In the genomic region with DNA sequence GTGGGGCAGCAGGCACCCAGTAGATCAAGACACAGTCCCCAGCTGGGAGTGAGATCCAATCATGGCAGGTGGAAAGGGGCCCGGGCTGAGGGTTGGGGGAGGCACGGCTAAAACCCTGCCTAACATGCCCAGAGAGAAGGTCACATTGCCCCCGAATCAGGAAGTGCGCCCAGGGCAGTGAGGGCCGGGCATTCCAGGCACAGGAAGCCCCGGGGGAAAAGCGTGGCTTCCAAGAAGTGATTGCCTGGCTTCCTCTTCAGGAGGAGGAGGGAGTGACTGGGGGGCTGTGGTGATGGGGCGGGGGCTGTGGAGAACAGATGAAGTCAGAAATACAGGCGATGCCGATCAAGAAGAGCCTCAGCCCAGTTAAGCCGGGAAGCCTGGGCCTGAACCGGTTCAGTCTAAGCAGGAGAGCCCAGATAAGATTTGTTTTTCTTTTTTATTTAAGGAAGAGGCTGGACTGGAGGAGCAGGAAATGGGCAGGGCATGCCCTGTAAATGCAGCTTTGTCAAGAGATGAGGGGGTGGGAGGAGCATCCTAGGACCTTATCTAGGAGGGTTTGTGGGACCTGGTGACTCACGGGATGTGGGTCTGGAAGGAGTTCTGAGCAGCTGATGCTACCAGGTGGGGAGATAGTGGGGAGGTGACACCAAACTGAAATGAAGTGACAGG, we compare ENCODE assay signal across 8 cellular contexts.
DNase-seq lines count a peak whose midpoint lies in the region; ATAC-seq and TF ChIP-seq lines count a peak whose summit lies in the region.

No MANE protein-coding gene starts in this region.

- H3K4me1 ChIP-seq in rectal smooth muscle tissue (ENCODE audit: control insufficient read depth, insufficient read depth, low read length) (no peaks in the 10 kb centered on the region), Caco-2 (no peaks in the 10 kb centered on the region)

- POLR2A ChIA-PET in Caco-2 (lab: Charles Lee): no interaction called here

- DNase-seq in OCI-M2 (lab: John Stamatoyannopoulos, UW; ENCODE audit: unreplicated experiment): peak; percentile 75
- peak; percentile 77 for DNase-seq in activated T-helper 1 cell treated with anti-CD3 and anti-CD28 coated beads, Interleukin-12 subunit alpha, Interleukin-12 subunit beta, Interleukin-2, Interleukin-4 antibody, amounts not matched to agents 30 ng/mL and 10 ng/mL and 1 ng/mL, durations not matched to agents 14 hours and 24 hours and 36 hours (ENCODE audit: low spot score)
- peak; percentile 28 for DNase-seq in globus pallidus (ENCODE audit: low spot score)
- DNase-seq in epidermal melanocyte (ENCODE audit: insufficient read length, low spot score): no peak
- no peak for DNase-seq in NCI-H510A (lab: John Stamatoyannopoulos, UW)
- no peak for DNase-seq in Caco-2

- peaks cover 18% of the 10 kb centered on the region for H3K9me3 ChIP-seq in Caco-2

- H3K27me3 ChIP-seq in rectal smooth muscle tissue (ENCODE audit: control insufficient read depth, insufficient read depth, low read length) (no peaks in the 10 kb centered on the region), Caco-2 (replicated peaks; ENCODE audit: control insufficient read depth, insufficient read depth, low read length) (no peaks in the 10 kb centered on the region)

- peak overlapping the region; percentile 58 for H3K4me3 Mint-ChIP-seq in activated T-helper 1 cell treated with anti-CD3 and anti-CD28 coated beads, Interleukin-12 subunit alpha, Interleukin-12 subunit beta, Interleukin-2, Interleukin-4 antibody, amounts not matched to agents 30 ng/mL and 10 ng/mL and 1 ng/mL, durations not matched to agents 14 hours and 24 hours and 36 hours
- H3K4me3 Mint-ChIP-seq in Caco-2 (ENCODE audit: unreplicated experiment): no peak overlapping the region

- no peaks in the 10 kb centered on the region for H3K36me3 ChIP-seq in rectal smooth muscle tissue (ENCODE audit: control insufficient read depth, insufficient read depth, low read length)
- H3K36me3 ChIP-seq in Caco-2 (ENCODE audit: control insufficient read depth, insufficient read depth, low read length): no peaks in the 10 kb centered on the region

- H3K4me1 Mint-ChIP-seq in activated T-helper 1 cell treated with anti-CD3 and anti-CD28 coated beads, Interleukin-12 subunit alpha, Interleukin-12 subunit beta, Interleukin-2, Interleukin-4 antibody, amounts not matched to agents 30 ng/mL and 10 ng/mL and 1 ng/mL, durations not matched to agents 14 hours and 24 hours and 36 hours (ENCODE audit: low read depth): peaks cover 58% of the 10 kb centered on the region
- no peaks in the 10 kb centered on the region for H3K4me1 Mint-ChIP-seq in Caco-2 (ENCODE audit: low read depth, unreplicated experiment)

- H3K9me3 Mint-ChIP-seq in activated T-helper 1 cell treated with anti-CD3 and anti-CD28 coated beads, Interleukin-12 subunit alpha, Interleukin-12 subunit beta, Interleukin-2, Interleukin-4 antibody, amounts not matched to agents 30 ng/mL and 10 ng/mL and 1 ng/mL, durations not matched to agents 14 hours and 24 hours and 36 hours: peaks cover 39% of the 10 kb centered on the region
- peaks cover 11% of the 10 kb centered on the region for H3K9me3 Mint-ChIP-seq in Caco-2 (ENCODE audit: unreplicated experiment)

- CTCF ChIA-PET in Caco-2 (lab: Charles Lee): no interaction called here

- H3K27ac ChIP-seq in rectal smooth muscle tissue (ENCODE audit: low read depth, low read length): peak overlapping the region; percentile 69

- peak overlapping the region; percentile 88 for H3K27ac Mint-ChIP-seq in activated T-helper 1 cell treated with anti-CD3 and anti-CD28 coated beads, Interleukin-12 subunit alpha, Interleukin-12 subunit beta, Interleukin-2, Interleukin-4 antibody, amounts not matched to agents 30 ng/mL and 10 ng/mL and 1 ng/mL, durations not matched to agents 14 hours and 24 hours and 36 hours
- H3K27ac Mint-ChIP-seq in Caco-2 (ENCODE audit: unreplicated experiment): no peak overlapping the region

- H3K4me3 ChIP-seq in rectal smooth muscle tissue (ENCODE audit: low read length): no peak overlapping the region
- no peak overlapping the region for H3K4me3 ChIP-seq in Caco-2 (ENCODE audit: low read depth, low read length)

- no TSS peak for BruUV-seq in Caco-2 (replicated peaks; lab: Mats Ljungman, UMichigan)

- no peaks in the 10 kb centered on the region for H3K27me3 Mint-ChIP-seq in activated T-helper 1 cell treated with anti-CD3 and anti-CD28 coated beads, Interleukin-12 subunit alpha, Interleukin-12 subunit beta, Interleukin-2, Interleukin-4 antibody, amounts not matched to agents 30 ng/mL and 10 ng/mL and 1 ng/mL, durations not matched to agents 14 hours and 24 hours and 36 hours (ENCODE audit: insufficient read depth)
- H3K27me3 Mint-ChIP-seq in Caco-2 (ENCODE audit: insufficient read depth, unreplicated experiment): no peaks in the 10 kb centered on the region

- ATAC-seq in GM19452 (IDR thresholded peaks at IDR 0.05; ENCODE audit: unreplicated experiment): peak; percentile 47

- intact Hi-C loops in activated T-helper 1 cell treated with anti-CD3 and anti-CD28 coated beads, Interleukin-12 subunit alpha, Interleukin-12 subunit beta, Interleukin-2, Interleukin-4 antibody, amounts not matched to agents 30 ng/mL and 10 ng/mL and 1 ng/mL, durations not matched to agents 14 hours and 24 hours and 36 hours (cut with micrococcal nuclease): loop anchor here (1.0 to 2.0 kb wide), 6 partner anchors 9 to 83 kb away; no protein-coding TSS in a partner anchor
- intact Hi-C loops in Caco-2 (cut with micrococcal nuclease; ENCODE audit: unreplicated experiment): no loop called here

- H3K36me3 Mint-ChIP-seq in activated T-helper 1 cell treated with anti-CD3 and anti-CD28 coated beads, Interleukin-12 subunit alpha, Interleukin-12 subunit beta, Interleukin-2, Interleukin-4 antibody, amounts not matched to agents 30 ng/mL and 10 ng/mL and 1 ng/mL, durations not matched to agents 14 hours and 24 hours and 36 hours (ENCODE audit: low read depth): peaks cover 42% of the 10 kb centered on the region
- H3K36me3 Mint-ChIP-seq in Caco-2 (ENCODE audit: insufficient read depth, unreplicated experiment): peaks cover 6% of the 10 kb centered on the region

- H3K9ac ChIP-seq in rectal smooth muscle tissue (ENCODE audit: low read length): no peak overlapping the region

- no peak for TF ChIP-seq CTCF in Caco-2 (IDR thresholded peaks at IDR 0.05; ENCODE audit: insufficient read depth in 1 of 2, low read depth in 1 of 2, low read length in 1 of 2, severe bottlenecking in 1 of 2, unreplicated experiment in 1 of 2)

Comparison
In these comparisons a context has a peak if more than half of its experiments do, and no peak if none do; other contexts are left out.
1. DNase-seq: peak in OCI-M2 (single experiment), activated T-helper 1 cell treated with anti-CD3 and anti-CD28 coated beads, Interleukin-12 subunit alpha, Interleukin-12 subunit beta, Interleukin-2, Interleukin-4 antibody, amounts not matched to agents 30 ng/mL and 10 ng/mL and 1 ng/mL, durations not matched to agents 14 hours and 24 hours and 36 hours (single experiment) and globus pallidus (single experiment); none in epidermal melanocyte (single experiment), NCI-H510A (single experiment) and Caco-2 (0 of 2).